ENCODE assay signal across 13 cellular contexts in the genomic region with DNA sequence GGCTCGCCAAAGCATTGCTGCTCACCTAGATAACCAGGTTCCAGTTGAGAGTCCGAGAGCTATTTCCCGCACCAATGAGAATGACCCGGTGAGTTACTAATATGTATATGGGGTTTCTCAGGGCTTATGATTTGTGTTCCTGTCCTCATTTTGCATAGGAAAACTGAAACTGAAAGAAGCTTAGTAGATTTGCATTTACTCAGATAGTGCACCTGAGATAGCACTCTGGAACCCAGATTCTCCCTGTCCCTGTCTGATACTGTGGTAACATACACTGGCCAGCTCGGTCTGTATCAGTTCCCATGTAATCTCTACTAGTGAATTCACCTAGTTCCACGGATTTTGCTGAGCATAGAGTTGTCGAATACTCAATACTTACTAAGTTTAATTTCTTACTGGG. TPM values are rescaled to one million over a fixed set of nuclear protein-coding genes. Genes with fewer than 3 reads are reported as not detected.
A peak's percentile ranks its signal among the peaks of the same experiment; 100 is the strongest.
DNase-seq lines count a peak whose midpoint lies in the region; ATAC-seq and TF ChIP-seq lines count a peak whose summit lies in the region.
"Had no signal": no experiment of that assay in that cellular context is flagged by ENCODE, and none has a peak within 500 bp of the region (broad histone marks: within the 10 kb centered on the region; RNA-seq: fewer than 3 reads in every experiment).

No MANE protein-coding gene starts in this region.

- no peak overlapping the region for H3K4me3 ChIP-seq in ovary

- intact Hi-C loops in ovary (cut with DNase I), result no loop called here

- 93 to 95% (median 94%) methylated on average over 7 of the region's 7 CpGs for WGBS in ovary, 3 donors

- no peak overlapping the region for H3K27ac ChIP-seq in ovary

- no peaks in the 10 kb centered on the region for H3K27me3 ChIP-seq in ovary

- no peaks in the 10 kb centered on the region for H3K9me3 ChIP-seq in ovary

- TF ChIP-seq POLR2A in ovary (IDR thresholded peaks at IDR 0.05), result no peak

- DNase-seq in GM20000 (ENCODE audit: low spot score) (peak; percentile 52), germinal center (ENCODE audit: low spot score) (peak; percentile 26), ovary (no peak), NCI-H226 (no peak), D341Med (ENCODE audit: low spot score) (no peak)
- no peak for DNase-seq in stimulated activated CD4-positive, alpha-beta T cell treated with anti-CD3 and anti-CD28 coated beads, Interleukin-1b, Interleukin-23, amount 100 ng/mL, for 48 hours
- DNase-seq: activated naive CD4-positive, alpha-beta T cell treated with anti-CD3 and anti-CD28 coated beads for 36 hours; C1 segment of cervical spinal cord; effector memory CD4-positive, alpha-beta T cell; foreskin melanocyte; NCI-H1092 had no signal

- peak; percentile 73 for ATAC-seq in GM18498 (IDR thresholded peaks at IDR 0.05; ENCODE audit: unreplicated experiment)
- ATAC-seq in HG03135 (IDR thresholded peaks at IDR 0.05; ENCODE audit: unreplicated experiment), result peak; percentile 59

- no peak for TF ChIP-seq EP300 in ovary (IDR thresholded peaks at IDR 0.05)

- H3K4me1 ChIP-seq in ovary (ENCODE audit: insufficient read depth), result no peaks in the 10 kb centered on the region

- H3K36me3 ChIP-seq in ovary, result no peaks in the 10 kb centered on the region

- TF ChIP-seq CTCF in GM20000 (IDR thresholded peaks at IDR 0.05; ENCODE audit: extremely low read depth, missing control alignments) (no peak), ovary (IDR thresholded peaks at IDR 0.05) (no peak)

RNA-seq across cellular contexts. Expression of gene DAP3, which starts 28.1 kb away (rescaled TPM):
- 100 to 1,000 TPM in 1 of 7 donors, 10 to 100 TPM in 6; 56.9 to 140 (median 61.4) TPM for total RNA-seq in ovary
- 100 to 1,000 TPM in 1 of 2 donors, 10 to 100 TPM in 1; 43.7 to 128 TPM for polyA plus RNA-seq in ovary

RNA-seq across cellular contexts. Expression of gene YY1AP1, which starts 28.5 kb away (rescaled TPM):
- total RNA-seq in ovary, result 100 to 1,000 TPM in 5 of 7 donors, 10 to 100 TPM in 2; 86.3 to 156 (median 106) TPM
- 100 to 1,000 TPM in 1 of 2 donors, 10 to 100 TPM in 1; 43.4 to 101 TPM for polyA plus RNA-seq in ovary

Comparison
In these comparisons a context has a peak if more than half of its experiments do, and no peak if none do; other contexts are left out.
1. DNase-seq: peak in GM20000 (single experiment) and germinal center (single experiment); none in stimulated activated CD4-positive, alpha-beta T cell treated with anti-CD3 and anti-CD28 coated beads, Interleukin-1b, Interleukin-23, amount 100 ng/mL, for 48 hours (single experiment), ovary (0 of 5), NCI-H226 (single experiment) and D341Med (single experiment).